9 cellular contexts compared by ENCODE assay signal in genomic region chr1:9688599-9688998, GRCh38. TPM values are rescaled to one million over a fixed set of nuclear protein-coding genes. Genes with fewer than 3 reads are reported as not detected.
A peak's percentile ranks its signal among the peaks of the same experiment; 100 is the strongest.
DNase-seq lines count a peak whose midpoint lies in the region; ATAC-seq and TF ChIP-seq lines count a peak whose summit lies in the region.
"Had no signal": no experiment of that assay in that cellular context is flagged by ENCODE, and none has a peak within 500 bp of the region (broad histone marks: within the 10 kb centered on the region; RNA-seq: fewer than 3 reads in every experiment).

No MANE protein-coding gene starts in this region.

- H3K27ac Mint-ChIP-seq in CD4-positive, alpha-beta memory T cell: peak overlapping the region; percentile 22 to 85 (median 53)
- H3K27ac Mint-ChIP-seq in neural crest cell (ENCODE audit: unreplicated experiment): no peak overlapping the region

- CTCF ChIA-PET in CD4-positive, alpha-beta memory T cell (lab: Charles Lee; ENCODE audit: partially characterized antibody): interaction anchor here (0.7 to 3.7 kb wide), 7 partner anchors 25 to 62 kb away, joined by 3 to 21 read pairs (median 4); no protein-coding TSS in a partner anchor

- H3K4me3 Mint-ChIP-seq in CD4-positive, alpha-beta memory T cell: peak overlapping the region; percentile 61 to 89 (median 78)
- H3K4me3 Mint-ChIP-seq in neural crest cell: peak overlapping the region; percentile 83

- 36 to 44% methylated on average over 13 to 14 of the region's 14 CpGs for WGBS in ectodermal cell, 2 experiments

- POLR2A ChIA-PET in CD4-positive, alpha-beta memory T cell (lab: Charles Lee; ENCODE audit: partially characterized antibody): interaction anchor here (1.0 to 12.8 kb wide), 6 partner anchors 14 to 61 kb away, joined by 3 to 155 read pairs (median 40); partner anchors contain the start of gene PIK3CD

- H3K9me3 ChIP-seq in CD4-positive, alpha-beta memory T cell (ENCODE audit: control insufficient read depth in 1 of 2, low read length in 2 of 2): no peaks in the 10 kb centered on the region
- no peaks in the 10 kb centered on the region for H3K9me3 ChIP-seq in ectodermal cell (ENCODE audit: control insufficient read depth, low read length)

- no peak for ATAC-seq in GM19324 (IDR thresholded peaks at IDR 0.05; ENCODE audit: low FRiP score, unreplicated experiment)
- ATAC-seq in GM21529 (IDR thresholded peaks at IDR 0.05; ENCODE audit: unreplicated experiment): no peak

- peak overlapping the region; percentile 57 to 63 for H3K4me3 ChIP-seq in CD4-positive, alpha-beta memory T cell (ENCODE audit: low read length in 2 of 2)
- H3K4me3 ChIP-seq in LNCaP clone FGC (ENCODE audit: low read depth, low read length): peak overlapping the region; percentile 56
- peak overlapping the region; percentile 37 for H3K4me3 ChIP-seq in ectodermal cell (ENCODE audit: insufficient read depth, low read depth, low read length)

- TF ChIP-seq CTCF in LNCaP clone FGC (IDR thresholded peaks at IDR 0.05; ENCODE audit: control insufficient read depth, extremely low read depth, insufficient read depth): no peak
- no peak for TF ChIP-seq CTCF in neural crest cell (conservative IDR thresholded peaks at IDR 0.05)

- H3K27ac ChIP-seq in CD4-positive, alpha-beta memory T cell (ENCODE audit: low read depth, low read length): peak overlapping the region; percentile 37
- H3K27ac ChIP-seq in ectodermal cell (ENCODE audit: insufficient read depth, low read depth, low read length, poor library complexity, severe bottlenecking): no peak overlapping the region

- H3K9me3 Mint-ChIP-seq in CD4-positive, alpha-beta memory T cell: peaks cover 0 to 2% (median 0%) of the 10 kb centered on the region in 8 donors
- no peaks in the 10 kb centered on the region for H3K9me3 Mint-ChIP-seq in neural crest cell

- peaks cover 77% of the 10 kb centered on the region for H3K4me1 ChIP-seq in CD4-positive, alpha-beta memory T cell (ENCODE audit: insufficient read depth, low read length)
- peaks cover 13% of the 10 kb centered on the region for H3K4me1 ChIP-seq in ectodermal cell (ENCODE audit: control insufficient read depth, insufficient read depth, low read length)

- DNase-seq in CD4-positive, alpha-beta memory T cell: no peak
- DNase-seq in LNCaP clone FGC (ENCODE audit: low read depth): no peak
- DNase-seq in neural crest cell (ENCODE audit: low read depth, low spot score): no peak
- DNase-seq in NCI-H526 (lab: John Stamatoyannopoulos, UW): no peak
- DNase-seq in head of caudate nucleus: no peak
- DNase-seq: NCI-H2081 treated with DMSO at 0.1 percent for 48 hours had no signal

- no peaks in the 10 kb centered on the region for H3K27me3 ChIP-seq in CD4-positive, alpha-beta memory T cell (ENCODE audit: insufficient read depth, low read length)
- H3K27me3 ChIP-seq in ectodermal cell (ENCODE audit: control insufficient read depth, insufficient read depth, low read length, poor library complexity, severe bottlenecking): peaks cover 53% of the 10 kb centered on the region

- peaks cover 17 to 29% of the 10 kb centered on the region in 2 donors for H3K36me3 Mint-ChIP-seq in CD4-positive, alpha-beta memory T cell
- no peaks in the 10 kb centered on the region for H3K36me3 Mint-ChIP-seq in neural crest cell (ENCODE audit: low read depth)

- intact Hi-C loops in CD4-positive, alpha-beta memory T cell (cut with micrococcal nuclease): no loop called here
- intact Hi-C loops in head of caudate nucleus (cut with DNase I): no loop called here

- H3K27me3 Mint-ChIP-seq in CD4-positive, alpha-beta memory T cell: no peaks in the 10 kb centered on the region
- peaks cover 67% of the 10 kb centered on the region for H3K27me3 Mint-ChIP-seq in neural crest cell (ENCODE audit: low read depth)

- peaks cover 41 to 81% (median 62%) of the 10 kb centered on the region in 4 donors for H3K4me1 Mint-ChIP-seq in CD4-positive, alpha-beta memory T cell
- peaks cover 22% of the 10 kb centered on the region for H3K4me1 Mint-ChIP-seq in neural crest cell

- peaks cover 13% of the 10 kb centered on the region for H3K36me3 ChIP-seq in CD4-positive, alpha-beta memory T cell (ENCODE audit: insufficient read depth, low read length)
- H3K36me3 ChIP-seq in ectodermal cell (ENCODE audit: control insufficient read depth, insufficient read depth, low read length): no peaks in the 10 kb centered on the region

RNA-seq across cellular contexts. Expression of gene PIK3CD, which starts 37.1 kb away (rescaled TPM):
- total RNA-seq in CD4-positive, alpha-beta memory T cell: 100 to 1,000 TPM; 220 to 236 TPM
- 100 to 1,000 TPM in 1 of 2 donors, 10 to 100 TPM in 1; 57.1 to 110 TPM for polyA plus RNA-seq in CD4-positive, alpha-beta memory T cell
- 5.2 TPM for polyA plus RNA-seq in ectodermal cell (2013, experiment 1 of 4)
- 6.6 TPM for polyA plus RNA-seq in ectodermal cell (2013, experiment 2 of 4)
- polyA plus RNA-seq in ectodermal cell (2013, experiment 3 of 4): 5.0 TPM
- polyA plus RNA-seq in ectodermal cell (2013, experiment 4 of 4): 5.2 TPM
- total RNA-seq in neural crest cell: 1.2 and 1.9 TPM in 2 replicates

Comparison
In these comparisons a context has a peak if more than half of its experiments do, and no peak if none do; other contexts are left out.
1. RNA of gene PIK3CD, which starts 37.1 kb away (total RNA-seq): 220 to 236 TPM in CD4-positive, alpha-beta memory T cell; 1.2 to 1.9 TPM in neural crest cell; every median in the first group is over 10 times any median in the second.
2. Peak in every context shown above with its lines, with median percentiles within 50 percentile points of each other: H3K4me3 ChIP-seq.